13 cellular contexts compared by ENCODE assay signal in genomic region chr1:210132582-210132981, GRCh38.
DNase-seq lines count a peak whose midpoint lies in the region; ATAC-seq, FAIRE-seq and TF ChIP-seq lines count a peak whose summit lies in the region.
"Had no signal": no experiment of that assay in that cellular context is flagged by ENCODE, and none has a peak within 500 bp of the region (broad histone marks: within the 10 kb centered on the region; RNA-seq: fewer than 3 reads in every experiment).

No MANE protein-coding gene starts in this region.

- FAIRE-seq in A549 (lab: Jason Lieb, UNC) = no peak

- no peak overlapping the region for H3K4me2 ChIP-seq in A549

- 30% methylated on average over 3 of the region's 3 CpGs for WGBS in A549 (ENCODE audit: missing lambda C conversion rate)
- 51 to 53% methylated on average over 3 of the region's 3 CpGs for WGBS in heart right ventricle, 2 donors

- H3K4me1 ChIP-seq in A549 = no peaks in the 10 kb centered on the region
- H3K4me1 ChIP-seq in HEK293 (ENCODE audit: control insufficient read depth, insufficient read depth, low read length) = no peaks in the 10 kb centered on the region
- no peaks in the 10 kb centered on the region for H3K4me1 ChIP-seq in heart right ventricle
- H3K4me1 ChIP-seq: ascending aorta had no signal

- DNase-seq in A549 (ENCODE audit: low read depth in 1 of 2, low spot score in 1 of 2) (peak in 1 of 2 experiments; percentile 16), SW480 (ENCODE audit: low spot score) (peak; percentile 7), foreskin fibroblast (peak; percentile 28 to 62), activated gamma-delta T cell treated with Interleukin-2 at 50 U/mL for 16 hours (no peak), heart right ventricle (no peak), NCI-H1417 (lab: John Stamatoyannopoulos, UW) (no peak)
- DNase-seq: C1 segment of cervical spinal cord; NCI-H1930; stimulated activated CD4-positive, alpha-beta T cell treated with anti-CD3 and anti-CD28 coated beads, Interleukin-1b, Interleukin-23, amount 100 ng/mL, for 48 hours had no signal

- no peak for TF ChIP-seq RAD21 in A549 (conservative IDR thresholded peaks at IDR 0.05 in 1 of 2, IDR thresholded peaks at IDR 0.05 in 1 of 2)

- no peaks in the 10 kb centered on the region for H3K36me3 ChIP-seq in HEK293 (ENCODE audit: control insufficient read depth in 2 of 2, insufficient read depth in 1 of 2, low read length in 2 of 2)
- H3K36me3 ChIP-seq in heart right ventricle = no peaks in the 10 kb centered on the region
- H3K36me3 ChIP-seq: ascending aorta, neutrophil had no signal

- H3K27ac ChIP-seq in A549 (no peak overlapping the region), HEK293 (ENCODE audit: extremely low read depth, low read depth, low read length) (no peak overlapping the region), heart right ventricle (no peak overlapping the region)
- H3K27ac ChIP-seq: ascending aorta, neutrophil had no signal

- H3K9me3 ChIP-seq in A549 = no peaks in the 10 kb centered on the region
- no peaks in the 10 kb centered on the region for H3K9me3 ChIP-seq in HEK293 (ENCODE audit: control insufficient read depth, insufficient read depth, low read depth, low read length)
- H3K9me3 ChIP-seq in heart right ventricle = no peaks in the 10 kb centered on the region
- H3K9me3 ChIP-seq: ascending aorta, neutrophil had no signal

- no peak for TF ChIP-seq EP300 in A549 (IDR thresholded peaks at IDR 0.05)

- no peak for TF ChIP-seq POLR2A in A549 (IDR thresholded peaks at IDR 0.05; ENCODE audit: low read length)

- POLR2A ChIA-PET in A549 (lab: Yijun Ruan, JAX) = no interaction called here
- POLR2A ChIA-PET in HEK293 (lab: Yijun Ruan, JAX) = no interaction called here

- intact Hi-C loops in heart right ventricle (cut with DNase I) = no loop called here

- ATAC-seq in A549 (no peak), HG03159 (IDR thresholded peaks at IDR 0.05; ENCODE audit: unreplicated experiment) (no peak), heart right ventricle (no peak)

- CTCF ChIA-PET in A549 (lab: Yijun Ruan, JAX) (interaction anchor here (0.7 to 1.7 kb wide), 3 partner anchors 10 to 148 kb away, joined by 3 to 7 read pairs (median 4); no protein-coding TSS in a partner anchor), HEK293 (lab: Yijun Ruan, JAX) (interaction anchor here (1.1 to 1.5 kb wide), 2 partner anchors 12 to 268 kb away, joined by 3 to 6 read pairs; no protein-coding TSS in a partner anchor)

- no peak overlapping the region for H3K4me3 ChIP-seq in A549
- no peak overlapping the region for H3K4me3 ChIP-seq in HEK293 (ENCODE audit: low read depth, low read length)
- H3K4me3 ChIP-seq in foreskin fibroblast (ENCODE audit: low read depth in 1 of 2, low read length in 2 of 2) = no peak overlapping the region
- H3K4me3 ChIP-seq in heart right ventricle = no peak overlapping the region
- H3K4me3 ChIP-seq: ascending aorta had no signal

- peaks cover 0 to 21% (median 4%) of the 10 kb centered on the region in 7 donors for H3K27me3 ChIP-seq in heart right ventricle
- H3K27me3 ChIP-seq: ascending aorta, neutrophil had no signal

- TF ChIP-seq CTCF in A549 (IDR thresholded peaks at IDR 0.05) = no peak
- no peak for TF ChIP-seq CTCF in HEK293 (tag by site-specific recombination; IDR thresholded peaks at IDR 0.05)
- no peak for TF ChIP-seq CTCF in foreskin fibroblast (IDR thresholded peaks at IDR 0.05; ENCODE audit: low read depth, low read length)
- TF ChIP-seq CTCF in heart right ventricle (IDR thresholded peaks at IDR 0.05) = no peak

TF ChIP-seq in A549, 52 proteins besides CTCF, POLR2A, EP300 and RAD21:
- peak; percentile 32; the same call in 1 of the 2 replicates for TF ChIP-seq EHMT2 (IDR thresholded peaks at IDR 0.05; ENCODE audit: low read depth)
- TF ChIP-seq, protein P1, sequence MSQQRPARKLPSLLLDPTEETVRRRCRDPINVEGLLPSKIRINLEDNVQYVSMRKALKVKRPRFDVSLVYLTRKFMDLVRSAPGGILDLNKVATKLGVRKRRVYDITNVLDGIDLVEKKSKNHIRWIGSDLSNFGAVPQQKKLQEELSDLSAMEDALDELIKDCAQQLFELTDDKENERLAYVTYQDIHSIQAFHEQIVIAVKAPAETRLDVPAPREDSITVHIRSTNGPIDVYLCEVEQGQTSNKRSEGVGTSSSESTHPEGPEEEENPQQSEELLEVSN (IDR thresholded peaks at IDR 0.05; ENCODE audit: borderline replicate concordance, low read depth) = no peak
- TF ChIP-seq REST (IDR thresholded peaks at IDR 0.05) = peak; percentile 95

TF ChIP-seq in HEK293, 187 proteins besides CTCF, POLR2A, EP300 and RAD21 (continues in another document):
- no peak for TF ChIP-seq ZNF2 (tag by site-specific recombination; IDR thresholded peaks at IDR 0.05)
- TF ChIP-seq ZNF433 (tag by site-specific recombination; IDR thresholded peaks at IDR 0.05; ENCODE audit: low read depth) = no peak
- no peak for TF ChIP-seq MYNN (tag by site-specific recombination; IDR thresholded peaks at IDR 0.05; ENCODE audit: borderline replicate concordance)
- TF ChIP-seq REST (tag by site-specific recombination; IDR thresholded peaks at IDR 0.05) = peak; percentile 97
- no peak for TF ChIP-seq ZNF239 (tag by site-specific recombination; IDR thresholded peaks at IDR 0.05)
- TF ChIP-seq, protein P2, sequence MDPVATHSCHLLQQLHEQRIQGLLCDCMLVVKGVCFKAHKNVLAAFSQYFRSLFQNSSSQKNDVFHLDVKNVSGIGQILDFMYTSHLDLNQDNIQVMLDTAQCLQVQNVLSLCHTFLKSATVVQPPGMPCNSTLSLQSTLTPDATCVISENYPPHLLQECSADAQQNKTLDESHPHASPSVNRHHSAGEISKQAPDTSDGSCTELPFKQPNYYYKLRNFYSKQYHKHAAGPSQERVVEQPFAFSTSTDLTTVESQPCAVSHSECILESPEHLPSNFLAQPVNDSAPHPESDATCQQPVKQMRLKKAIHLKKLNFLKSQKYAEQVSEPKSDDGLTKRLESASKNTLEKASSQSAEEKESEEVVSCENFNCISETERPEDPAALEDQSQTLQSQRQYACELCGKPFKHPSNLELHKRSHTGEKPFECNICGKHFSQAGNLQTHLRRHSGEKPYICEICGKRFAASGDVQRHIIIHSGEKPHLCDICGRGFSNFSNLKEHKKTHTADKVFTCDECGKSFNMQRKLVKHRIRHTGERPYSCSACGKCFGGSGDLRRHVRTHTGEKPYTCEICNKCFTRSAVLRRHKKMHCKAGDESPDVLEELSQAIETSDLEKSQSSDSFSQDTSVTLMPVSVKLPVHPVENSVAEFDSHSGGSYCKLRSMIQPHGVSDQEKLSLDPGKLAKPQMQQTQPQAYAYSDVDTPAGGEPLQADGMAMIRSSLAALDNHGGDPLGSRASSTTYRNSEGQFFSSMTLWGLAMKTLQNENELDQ (tag by site-specific recombination; IDR thresholded peaks at IDR 0.05; ENCODE audit: low read depth) = no peak
- TF ChIP-seq WT1 (tag by site-specific recombination; IDR thresholded peaks at IDR 0.05) = no peak
- no peak for TF ChIP-seq ZIC2 (tag by site-specific recombination; IDR thresholded peaks at IDR 0.05)
- TF ChIP-seq ZSCAN4 (tag by site-specific recombination; IDR thresholded peaks at IDR 0.05) = 0 out of 2 replicates have a peak, but pooled peaks have one; percentile 38
- TF ChIP-seq ZNF571 (tag by site-specific recombination; IDR thresholded peaks at IDR 0.05) = no peak

Comparison
In these comparisons a context has a peak if more than half of its experiments do, and no peak if none do; other contexts are left out.
1. DNase-seq: peak in SW480 (single experiment) and foreskin fibroblast (2 of 2); none in activated gamma-delta T cell treated with Interleukin-2 at 50 U/mL for 16 hours (single experiment), heart right ventricle (0 of 2) and NCI-H1417 (0 of 3).
2. Of the 5 proteins assayed by ChIP-seq in both HEK293 and A549: peak only in HEK293: none; only in A549: none; in both: REST; in neither: 4.